ENCODE assay signal across 29 cellular contexts in genomic region chr2:210994104-210994503, GRCh38.
"Had no signal": no experiment of that assay in that cellular context is flagged by ENCODE, and none has a peak within 500 bp of the region (broad histone marks: within the 10 kb centered on the region; RNA-seq: fewer than 3 reads in every experiment).

No MANE protein-coding gene starts in this region.

- H3K4me3 ChIP-seq: stomach, suprapubic skin, testis, thoracic aorta, thyroid gland, tibial artery, tibial nerve, transverse colon, upper lobe of left lung, upper lobe of right lung, uterus, vagina had no signal

- ATAC-seq: stimulated activated effector memory CD8-positive, alpha-beta T cell treated with anti-CD3 and anti-CD28 coated beads, Interleukin-12 subunit alpha, Interleukin-12 subunit beta, amount 100 ng/mL, for 72 hours; stimulated activated memory B cell treated with anti-CD40 and anti-IgM and Interleukin-4, amounts not matched to agents 10 μg/mL and 1 μg/mL and 100 μg/mL, for 72 hours; stimulated activated naive B cell treated with anti-CD40 and anti-IgM and Interleukin-4, amounts not matched to agents 10 μg/mL and 1 μg/mL and 100 μg/mL, for 72 hours; stimulated activated naive CD8-positive, alpha-beta T cell treated with anti-CD3 and anti-CD28 coated beads, Interleukin-15, amount 100 ng/mL, for 72 hours; stimulated activated naive CD8-positive, alpha-beta T cell treated with anti-CD3 and anti-CD28 coated beads, Interleukin-15, Interleukin-2, amounts not matched to agents 100 U/mL and 50 U/mL, for 24 hours; upper lobe of right lung had no signal

- H3K9me3 Mint-ChIP-seq: type B pancreatic cell had no signal

- DNase-seq: stimulated activated CD4-positive, alpha-beta T cell treated with anti-CD3 and anti-CD28 coated beads, Interleukin-2, amount 100 ng/mL, for 48 hours; stimulated activated CD4-positive, alpha-beta T cell treated with anti-CD3 and anti-CD28 coated beads, Interleukin-4, amount 100 ng/mL, for 1 hour; stimulated activated CD4-positive, alpha-beta T cell treated with anti-CD3 and anti-CD28 coated beads, Interleukin-4, amount 100 ng/mL, for 24 hours; stimulated activated CD4-positive, alpha-beta T cell treated with anti-CD3 and anti-CD28 coated beads, Interleukin-4, amount 100 ng/mL, for 4 hours; stimulated activated CD8-positive, alpha-beta memory T cell treated with anti-CD3 and anti-CD28 coated beads, Interleukin-4, amount 100 ng/mL, for 48 hours; stimulated activated naive B cell treated with anti-CD40 and anti-IgM and Interleukin-4, amounts not matched to agents 10 μg/mL and 1 μg/mL and 100 μg/mL, for 72 hours; stimulated activated naive CD4-positive, alpha-beta T cell; stimulated activated naive CD4-positive, alpha-beta T cell treated with Interleukin-2 at 50 U/mL for 16 hours; stimulated activated naive CD8-positive, alpha-beta T cell treated with anti-CD3 and anti-CD28 coated beads, Interleukin-15, amount 100 ng/mL, for 72 hours; stimulated activated naive CD8-positive, alpha-beta T cell treated with anti-CD3 and anti-CD28 coated beads, Interleukin-15, Interleukin-2, amounts not matched to agents 100 U/mL and 50 U/mL, for 24 hours; stomach; substantia nigra; testis; thyroid gland; tibial artery; transverse colon; trophoblast cell; upper lobe of left lung; upper lobe of right lung; uterus had no signal

- H3K27me3 ChIP-seq: stomach, suprapubic skin, testis, thyroid gland, tibial artery, tibial nerve, transverse colon, upper lobe of left lung, upper lobe of right lung, uterus, vagina had no signal

- H3K36me3 Mint-ChIP-seq: stimulated activated effector memory CD8-positive, alpha-beta T cell treated with anti-CD3 and anti-CD28 coated beads, Interleukin-12 subunit alpha, Interleukin-12 subunit beta, amount 100 ng/mL, for 72 hours; stimulated activated memory B cell treated with anti-CD40 and anti-IgM and Interleukin-4, amounts not matched to agents 10 μg/mL and 1 μg/mL and 100 μg/mL, for 72 hours; stimulated activated naive B cell treated with anti-CD40 and anti-IgM and Interleukin-4, amounts not matched to agents 10 μg/mL and 1 μg/mL and 100 μg/mL, for 72 hours; type B pancreatic cell had no signal

- H3K27ac ChIP-seq: stomach, suprapubic skin, testis, thoracic aorta, thyroid gland, tibial artery, tibial nerve, transverse colon, upper lobe of left lung, upper lobe of right lung, uterus, vagina had no signal

- H3K9me3 ChIP-seq: stomach, suprapubic skin, testis, thyroid gland, transverse colon, upper lobe of left lung, upper lobe of right lung, uterus, vagina had no signal

- H3K4me3 Mint-ChIP-seq: stimulated activated effector memory CD8-positive, alpha-beta T cell treated with anti-CD3 and anti-CD28 coated beads, Interleukin-12 subunit alpha, Interleukin-12 subunit beta, amount 100 ng/mL, for 72 hours; stimulated activated memory B cell treated with anti-CD40 and anti-IgM and Interleukin-4, amounts not matched to agents 10 μg/mL and 1 μg/mL and 100 μg/mL, for 72 hours; stimulated activated naive B cell treated with anti-CD40 and anti-IgM and Interleukin-4, amounts not matched to agents 10 μg/mL and 1 μg/mL and 100 μg/mL, for 72 hours; stimulated activated naive CD8-positive, alpha-beta T cell treated with anti-CD3 and anti-CD28 coated beads, Interleukin-15, amount 100 ng/mL, for 72 hours; stimulated activated naive CD8-positive, alpha-beta T cell treated with anti-CD3 and anti-CD28 coated beads, Interleukin-15, Interleukin-2, amounts not matched to agents 100 ng/mL and 50 ng/mL, for 24 hours; type B pancreatic cell had no signal

- H3K4me1 Mint-ChIP-seq: stimulated activated effector memory CD8-positive, alpha-beta T cell treated with anti-CD3 and anti-CD28 coated beads, Interleukin-12 subunit alpha, Interleukin-12 subunit beta, amount 100 ng/mL, for 72 hours; stimulated activated memory B cell treated with anti-CD40 and anti-IgM and Interleukin-4, amounts not matched to agents 10 μg/mL and 1 μg/mL and 100 μg/mL, for 72 hours; stimulated activated naive B cell treated with anti-CD40 and anti-IgM and Interleukin-4, amounts not matched to agents 10 μg/mL and 1 μg/mL and 100 μg/mL, for 72 hours; stimulated activated naive CD8-positive, alpha-beta T cell treated with anti-CD3 and anti-CD28 coated beads, Interleukin-15, amount 100 ng/mL, for 72 hours had no signal

- H3K4me1 ChIP-seq: stomach, suprapubic skin, testis, thyroid gland, tibial nerve, transverse colon, upper lobe of left lung, upper lobe of right lung, uterus, vagina had no signal

- H3K27ac Mint-ChIP-seq: stimulated activated effector memory CD8-positive, alpha-beta T cell treated with anti-CD3 and anti-CD28 coated beads, Interleukin-12 subunit alpha, Interleukin-12 subunit beta, amount 100 ng/mL, for 72 hours; stimulated activated memory B cell treated with anti-CD40 and anti-IgM and Interleukin-4, amounts not matched to agents 10 μg/mL and 1 μg/mL and 100 μg/mL, for 72 hours; stimulated activated naive B cell treated with anti-CD40 and anti-IgM and Interleukin-4, amounts not matched to agents 10 μg/mL and 1 μg/mL and 100 μg/mL, for 72 hours; stimulated activated naive CD8-positive, alpha-beta T cell treated with anti-CD3 and anti-CD28 coated beads, Interleukin-15, amount 100 ng/mL, for 72 hours; stimulated activated naive CD8-positive, alpha-beta T cell treated with anti-CD3 and anti-CD28 coated beads, Interleukin-15, Interleukin-2, amounts not matched to agents 100 ng/mL and 50 ng/mL, for 24 hours; type B pancreatic cell had no signal

- H3K36me3 ChIP-seq: stomach, suprapubic skin, thoracic aorta, thyroid gland, tibial artery, tibial nerve, transverse colon, upper lobe of left lung, upper lobe of right lung, uterus, vagina had no signal

- FAIRE-seq: urothelium cell line had no signal

- H3K27me3 Mint-ChIP-seq: stimulated activated memory B cell treated with anti-CD40 and anti-IgM and Interleukin-4, amounts not matched to agents 10 μg/mL and 1 μg/mL and 100 μg/mL, for 72 hours; stimulated activated naive B cell treated with anti-CD40 and anti-IgM and Interleukin-4, amounts not matched to agents 10 μg/mL and 1 μg/mL and 100 μg/mL, for 72 hours; stimulated activated naive CD8-positive, alpha-beta T cell treated with anti-CD3 and anti-CD28 coated beads, Interleukin-15, amount 100 ng/mL, for 72 hours; stimulated activated naive CD8-positive, alpha-beta T cell treated with anti-CD3 and anti-CD28 coated beads, Interleukin-15, Interleukin-2, amounts not matched to agents 100 ng/mL and 50 ng/mL, for 24 hours; type B pancreatic cell had no signal
